ENCODE assay signal across 14 cellular contexts in the genomic region with DNA sequence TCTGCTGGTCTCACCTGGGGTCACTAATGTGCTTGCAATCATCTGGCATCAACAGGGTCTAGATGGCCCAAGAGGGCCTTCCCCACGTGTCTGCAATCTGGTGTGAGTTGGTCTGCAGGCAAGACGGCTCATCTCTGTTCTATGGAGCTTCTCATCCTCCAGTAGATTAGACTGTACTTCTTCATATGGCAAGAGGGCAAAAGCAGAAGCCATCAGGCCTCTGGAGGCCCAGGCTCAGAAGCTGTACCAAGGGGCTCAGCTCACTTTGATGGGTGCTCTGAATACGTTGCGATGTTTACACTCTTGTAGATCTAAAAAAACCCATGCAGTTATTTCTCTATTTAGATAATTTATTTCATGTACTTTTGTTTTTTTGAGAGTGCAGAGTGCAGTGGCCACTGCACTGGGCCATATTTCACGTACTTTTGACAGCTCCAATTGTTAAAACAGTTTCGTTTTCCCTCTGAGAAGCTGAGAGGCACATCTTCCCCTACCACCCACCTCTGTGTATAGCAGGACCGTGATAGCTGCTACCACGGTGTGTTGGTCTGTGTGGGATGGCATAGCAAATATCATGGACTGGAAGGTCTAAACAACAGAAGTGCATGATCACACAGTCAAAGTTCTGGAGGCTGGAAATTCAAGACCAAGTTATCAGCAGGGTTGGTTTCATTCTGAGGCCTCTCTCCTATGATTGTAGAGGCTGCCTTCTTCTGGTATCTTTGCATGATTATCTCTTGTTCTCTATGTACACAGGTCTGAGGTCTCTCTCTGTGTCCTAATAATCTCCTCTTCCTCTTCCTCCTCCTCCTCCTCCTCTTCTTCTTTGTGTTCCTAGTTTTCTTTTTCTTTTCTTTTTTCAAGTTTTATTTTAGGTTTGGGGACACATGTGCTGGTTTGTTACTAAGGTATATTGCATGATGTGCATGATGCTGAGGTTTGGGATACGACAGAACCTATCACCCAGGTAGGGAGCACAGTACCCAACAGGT. TPM values are rescaled to one million over a fixed set of nuclear protein-coding genes. Genes with fewer than 3 reads are reported as not detected.
DNase-seq lines count a peak whose midpoint lies in the region; ATAC-seq and TF ChIP-seq lines count a peak whose summit lies in the region.
"Had no signal": no experiment of that assay in that cellular context is flagged by ENCODE, and none has a peak within 500 bp of the region (broad histone marks: within the 10 kb centered on the region; RNA-seq: fewer than 3 reads in every experiment).

No MANE protein-coding gene starts in this region.

- H3K4me1 ChIP-seq in KMS-11 (ENCODE audit: low read depth, poor library complexity, severe bottlenecking), result peaks cover 22% of the 10 kb centered on the region
- H3K4me1 ChIP-seq in rectal smooth muscle tissue (ENCODE audit: control insufficient read depth, insufficient read depth, low read length), result no peaks in the 10 kb centered on the region
- H3K4me1 ChIP-seq in mesenchymal stem cell (ENCODE audit: control insufficient read depth, insufficient read depth, low read depth, low read length), result no peaks in the 10 kb centered on the region

- no peaks in the 10 kb centered on the region for H3K79me2 ChIP-seq in KMS-11 (ENCODE audit: insufficient read depth, low read depth)

- H3K9ac ChIP-seq in KMS-11 (no peak overlapping the region; the same call in 1 of the 2 replicates), rectal smooth muscle tissue (ENCODE audit: low read length) (no peak overlapping the region), mesenchymal stem cell (ENCODE audit: low read length) (no peak overlapping the region)
- H3K9ac ChIP-seq: GM23248 had no signal

- no peak overlapping the region for H2AFZ ChIP-seq in KMS-11 (ENCODE audit: low read depth)
- no peak overlapping the region for H2AFZ ChIP-seq in mesenchymal stem cell (ENCODE audit: low read depth, low read length)
- H2AFZ ChIP-seq: GM23248 had no signal

- H2BK120ac ChIP-seq in mesenchymal stem cell (ENCODE audit: low read depth, low read length), result no peak overlapping the region

- no peak overlapping the region for H2BK5ac ChIP-seq in mesenchymal stem cell (ENCODE audit: low read depth, low read length, poor library complexity, severe bottlenecking)

- no peak overlapping the region for H4K8ac ChIP-seq in mesenchymal stem cell (ENCODE audit: low read length)

- 69% methylated on average over 7 of the region's 9 CpGs for WGBS in mesenchymal stem cell

- H3K4me1 Mint-ChIP-seq in activated CD4-positive, alpha-beta memory T cell treated with anti-CD3 and anti-CD28 coated beads, Interleukin-2, amount 10 ng/mL, durations not matched to agents 7 days and 5 days, result peaks cover 26% of the 10 kb centered on the region
- peaks cover 20% of the 10 kb centered on the region for H3K4me1 Mint-ChIP-seq in activated CD4-positive, alpha-beta memory T cell treated with anti-CD3 and anti-CD28 coated beads for 36 hours (ENCODE audit: low read depth)
- no peaks in the 10 kb centered on the region for H3K4me1 Mint-ChIP-seq in activated T-helper 17 cell treated with anti-CD3 and anti-CD28 coated beads, Interleukin-2, amount 50 U/mL, for 72 hours

- ATAC-seq in activated T-helper 17 cell treated with anti-CD3 and anti-CD28 coated beads, Interleukin-2, amount 50 U/mL, for 72 hours (replicated peaks), result peak; percentile 20

- H3K27ac ChIP-seq in KMS-11, result peak overlapping the region; percentile 41
- peak overlapping the region; percentile 41 for H3K27ac ChIP-seq in rectal smooth muscle tissue (ENCODE audit: low read depth, low read length)
- H3K27ac ChIP-seq in mesenchymal stem cell (ENCODE audit: low read length, poor library complexity, severe bottlenecking), result no peak overlapping the region
- H3K27ac ChIP-seq: GM23248, tibial nerve had no signal

- no peak overlapping the region for H3K23ac ChIP-seq in mesenchymal stem cell (ENCODE audit: low read length in 2 of 2)

- H2BK12ac ChIP-seq in mesenchymal stem cell (ENCODE audit: low read length in 2 of 2), result no peak overlapping the region

- H3K18ac ChIP-seq in mesenchymal stem cell (ENCODE audit: low read depth in 1 of 2, low read length in 2 of 2), result no peak overlapping the region

- H3K4ac ChIP-seq in mesenchymal stem cell (ENCODE audit: low read depth in 1 of 2, low read length in 2 of 2), result no peak overlapping the region

- CTCF ChIA-PET in activated CD4-positive, alpha-beta memory T cell treated with anti-CD3 and anti-CD28 coated beads, Interleukin-2, amount 10 ng/mL, durations not matched to agents 7 days and 5 days (lab: Charles Lee), result interaction anchor here (0.6 to 19.3 kb wide), 6 partner anchors 30 to 118 kb away, joined by 3 to 255 read pairs (median 4); no protein-coding TSS in a partner anchor
- CTCF ChIA-PET in activated CD4-positive, alpha-beta memory T cell treated with anti-CD3 and anti-CD28 coated beads for 36 hours (lab: Charles Lee), result interaction anchor here (1.0 to 8.7 kb wide), 4 partner anchors 71 to 107 kb away, joined by 4 to 179 read pairs (median 5); no protein-coding TSS in a partner anchor

- no peaks in the 10 kb centered on the region for H3K36me3 ChIP-seq in KMS-11 (ENCODE audit: insufficient read depth)
- H3K36me3 ChIP-seq in rectal smooth muscle tissue (ENCODE audit: control insufficient read depth, insufficient read depth, low read length), result no peaks in the 10 kb centered on the region
- no peaks in the 10 kb centered on the region for H3K36me3 ChIP-seq in mesenchymal stem cell (ENCODE audit: control insufficient read depth in 1 of 2, insufficient read depth in 2 of 2, low read depth in 1 of 2, low read length in 2 of 2)
- H3K36me3 ChIP-seq: tibial nerve had no signal

- H3K4me2 ChIP-seq in KMS-11 (peak overlapping the region; percentile 41; the same call in 1 of the 2 replicates), mesenchymal stem cell (ENCODE audit: low read length, poor library complexity, severe bottlenecking) (no peak overlapping the region)

- no peak overlapping the region for H2AK5ac ChIP-seq in mesenchymal stem cell (ENCODE audit: low read length, severe bottlenecking)

- H3K79me1 ChIP-seq in mesenchymal stem cell (replicated peaks; ENCODE audit: low read length, poor library complexity, severe bottlenecking), result no peaks in the 10 kb centered on the region

- no peak overlapping the region for H3K4me3 ChIP-seq in KMS-11 (IDR thresholded peaks at IDR 0.05; ENCODE audit: insufficient read depth, low read depth, low read length)
- H3K4me3 ChIP-seq in rectal smooth muscle tissue (ENCODE audit: low read length), result no peak overlapping the region
- H3K4me3 ChIP-seq in mesenchymal stem cell (ENCODE audit: insufficient read depth in 1 of 2, low read depth in 1 of 2, low read length in 2 of 2), result no peak overlapping the region
- H3K4me3 ChIP-seq: GM23248, tibial nerve had no signal

- peaks cover 6% of the 10 kb centered on the region for H3K27me3 Mint-ChIP-seq in activated CD4-positive, alpha-beta memory T cell treated with anti-CD3 and anti-CD28 coated beads, Interleukin-2, amount 10 ng/mL, durations not matched to agents 7 days and 5 days
- no peaks in the 10 kb centered on the region for H3K27me3 Mint-ChIP-seq in activated CD4-positive, alpha-beta memory T cell treated with anti-CD3 and anti-CD28 coated beads for 36 hours
- H3K27me3 Mint-ChIP-seq in activated T-helper 17 cell treated with anti-CD3 and anti-CD28 coated beads, Interleukin-2, amount 50 U/mL, for 72 hours, result no peaks in the 10 kb centered on the region

- TF ChIP-seq CTCF in KMS-11 (conservative IDR thresholded peaks at IDR 0.05; ENCODE audit: low read depth, low read length) (no peak), GM20000 (IDR thresholded peaks at IDR 0.05; ENCODE audit: extremely low read depth, missing control alignments) (no peak)

- H3K14ac ChIP-seq in mesenchymal stem cell (ENCODE audit: low read length in 2 of 2), result no peak overlapping the region

- DNase-seq in activated CD4-positive, alpha-beta memory T cell treated with anti-CD3 and anti-CD28 coated beads, Interleukin-2, amount 10 ng/mL, durations not matched to agents 7 days and 5 days, result no peak
- DNase-seq in activated CD4-positive, alpha-beta memory T cell treated with anti-CD3 and anti-CD28 coated beads for 36 hours, result no peak
- DNase-seq in hippocampal formation (lab: John Stamatoyannopoulos, UW), result no peak
- DNase-seq in mesenchymal stem cell, result no peak
- no peak for DNase-seq in GM20000 (ENCODE audit: low spot score)
- DNase-seq: foreskin melanocyte, GM23248, NCI-H1092, NCI-H2227 treated with DMSO at 0.1 percent for 48 hours, retina had no signal

- H2BK15ac ChIP-seq in mesenchymal stem cell (ENCODE audit: low read depth, poor library complexity, severe bottlenecking), result no peak overlapping the region

- H3K4me3 Mint-ChIP-seq in activated CD4-positive, alpha-beta memory T cell treated with anti-CD3 and anti-CD28 coated beads, Interleukin-2, amount 10 ng/mL, durations not matched to agents 7 days and 5 days, result no peak overlapping the region
- no peak overlapping the region for H3K4me3 Mint-ChIP-seq in activated CD4-positive, alpha-beta memory T cell treated with anti-CD3 and anti-CD28 coated beads for 36 hours
- H3K4me3 Mint-ChIP-seq in activated T-helper 17 cell treated with anti-CD3 and anti-CD28 coated beads, Interleukin-2, amount 50 U/mL, for 72 hours, result peak overlapping the region; percentile 7

- H3K36me3 Mint-ChIP-seq in activated CD4-positive, alpha-beta memory T cell treated with anti-CD3 and anti-CD28 coated beads, Interleukin-2, amount 10 ng/mL, durations not matched to agents 7 days and 5 days (ENCODE audit: low read depth), result no peaks in the 10 kb centered on the region
- H3K36me3 Mint-ChIP-seq in activated CD4-positive, alpha-beta memory T cell treated with anti-CD3 and anti-CD28 coated beads for 36 hours, result no peaks in the 10 kb centered on the region
- H3K36me3 Mint-ChIP-seq in activated T-helper 17 cell treated with anti-CD3 and anti-CD28 coated beads, Interleukin-2, amount 50 U/mL, for 72 hours (ENCODE audit: low read depth), result no peaks in the 10 kb centered on the region

- POLR2A ChIA-PET in activated CD4-positive, alpha-beta memory T cell treated with anti-CD3 and anti-CD28 coated beads, Interleukin-2, amount 10 ng/mL, durations not matched to agents 7 days and 5 days (lab: Charles Lee), result interaction anchor here (0.5 to 1.3 kb wide), 2 partner anchors 135 to 1109 kb away, joined by 3 read pairs; a partner anchor contains a TSS
- POLR2A ChIA-PET in activated CD4-positive, alpha-beta memory T cell treated with anti-CD3 and anti-CD28 coated beads for 36 hours (lab: Charles Lee), result interaction anchor here (0.8 kb wide), 1 partner anchor 81 kb away, joined by 3 read pairs; no protein-coding TSS in a partner anchor

- intact Hi-C loops in activated CD4-positive, alpha-beta memory T cell treated with anti-CD3 and anti-CD28 coated beads for 36 hours (cut with micrococcal nuclease), result no loop called here

- H3K9me3 ChIP-seq in mesenchymal stem cell (ENCODE audit: control insufficient read depth, low read length), result peaks cover 12% of the 10 kb centered on the region

- peak overlapping the region; percentile 44 for H3K27ac Mint-ChIP-seq in activated CD4-positive, alpha-beta memory T cell treated with anti-CD3 and anti-CD28 coated beads, Interleukin-2, amount 10 ng/mL, durations not matched to agents 7 days and 5 days
- no peak overlapping the region for H3K27ac Mint-ChIP-seq in activated CD4-positive, alpha-beta memory T cell treated with anti-CD3 and anti-CD28 coated beads for 36 hours
- H3K27ac Mint-ChIP-seq in activated T-helper 17 cell treated with anti-CD3 and anti-CD28 coated beads, Interleukin-2, amount 50 U/mL, for 72 hours, result no peak overlapping the region

- no peaks in the 10 kb centered on the region for H3K9me3 Mint-ChIP-seq in activated CD4-positive, alpha-beta memory T cell treated with anti-CD3 and anti-CD28 coated beads, Interleukin-2, amount 10 ng/mL, durations not matched to agents 7 days and 5 days
- no peaks in the 10 kb centered on the region for H3K9me3 Mint-ChIP-seq in activated CD4-positive, alpha-beta memory T cell treated with anti-CD3 and anti-CD28 coated beads for 36 hours
- no peaks in the 10 kb centered on the region for H3K9me3 Mint-ChIP-seq in activated T-helper 17 cell treated with anti-CD3 and anti-CD28 coated beads, Interleukin-2, amount 50 U/mL, for 72 hours

- H3K27me3 ChIP-seq in KMS-11 (ENCODE audit: insufficient read depth, low read depth) (no peaks in the 10 kb centered on the region), rectal smooth muscle tissue (ENCODE audit: control insufficient read depth, insufficient read depth, low read length) (no peaks in the 10 kb centered on the region), mesenchymal stem cell (ENCODE audit: control insufficient read depth in 1 of 2, insufficient read depth in 1 of 2, low read length in 2 of 2) (peaks cover 0 to 21% of the 10 kb centered on the region in 2 experiments)
- H3K27me3 ChIP-seq: tibial nerve had no signal

- H4K91ac ChIP-seq in mesenchymal stem cell (ENCODE audit: low read length), result no peak overlapping the region

- no peaks in the 10 kb centered on the region for H4K20me1 ChIP-seq in KMS-11 (ENCODE audit: insufficient read depth)

RNA-seq across cellular contexts. Expression of a gene that starts 17.0 kb away (rescaled TPM):
- total RNA-seq in activated CD4-positive, alpha-beta memory T cell treated with anti-CD3 and anti-CD28 coated beads, Interleukin-2, amount 10 ng/mL, durations not matched to agents 7 days and 5 days, result 1 to 10 TPM; 6.9 to 7.9 TPM
- 1 to 10 TPM; 1.9 to 2.1 TPM for total RNA-seq in activated CD4-positive, alpha-beta memory T cell treated with anti-CD3 and anti-CD28 coated beads for 36 hours
- total RNA-seq in activated T-helper 17 cell treated with anti-CD3 and anti-CD28 coated beads, Interleukin-2, amount 50 U/mL, for 72 hours, result 1 to 10 TPM; 2.1 to 3.7 TPM
- polyA plus RNA-seq in mesenchymal stem cell (2013, experiment 1 of 2), result 8.6 TPM
- polyA plus RNA-seq in mesenchymal stem cell (2013, experiment 2 of 2), result 9.3 TPM
- total RNA-seq: GM23248 had no signal
- polyA plus RNA-seq: GM23248 had no signal
